Comparison of ENCODE assay signal across 1 cellular context in genomic region chrX:79174949-79175644, GRCh38.
TF ChIP-seq lines count a peak whose summit lies in the region.

No MANE protein-coding gene starts in this region.

TF ChIP-seq in K562, 482 proteins besides CTCF, POLR2A, EP300 and RAD21:
- TF ChIP-seq CEBPG (CRISPR knock-in tag; IDR thresholded peaks at IDR 0.05) (no peak), CEBPG (tag; conservative IDR thresholded peaks at IDR 0.05 in 1 of 2, IDR thresholded peaks at IDR 0.05 in 1 of 2) (peak in 1 of 2 experiments; percentile 54; a peak in 2 of 4 replicates), NFRKB (IDR thresholded peaks at IDR 0.05; ENCODE audit: low read depth) (no peak), CHCHD3 (CRISPR knock-in tag; IDR thresholded peaks at IDR 0.05) (no peak), CEBPB (tag; IDR thresholded peaks at IDR 0.05) (0 out of 2 replicates have a peak, but pooled peaks have one; percentile 12)
